Comparison of ENCODE assay signal across 1 cellular context in the genomic region with DNA sequence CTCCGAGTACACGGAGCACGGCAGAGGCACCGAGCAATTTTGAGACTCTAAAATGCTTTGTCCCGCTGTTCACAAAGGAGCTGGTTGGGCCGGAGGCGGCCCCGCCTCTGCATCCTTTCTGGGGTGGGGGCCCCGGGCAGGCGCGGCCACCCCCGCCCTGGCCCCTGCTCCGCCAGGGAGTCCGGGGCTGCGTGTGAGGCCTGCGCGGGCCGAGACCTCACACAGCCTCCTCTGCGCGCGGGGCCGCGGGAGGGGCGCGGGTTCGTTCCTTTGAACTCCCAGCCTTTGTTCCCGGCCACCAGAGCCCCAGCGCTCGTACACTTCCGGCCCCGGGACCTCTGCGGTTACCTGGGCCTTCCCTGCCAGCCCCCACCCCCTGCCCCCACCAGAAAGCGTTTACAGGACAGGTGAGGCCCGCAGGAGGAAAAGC.
TF ChIP-seq lines count a peak whose summit lies in the region.

No MANE protein-coding gene starts in this region.

TF ChIP-seq in HepG2, 621 proteins besides CTCF, POLR2A, EP300 and RAD21 (continued from another document and continues in another):
- TF ChIP-seq, protein P1, sequence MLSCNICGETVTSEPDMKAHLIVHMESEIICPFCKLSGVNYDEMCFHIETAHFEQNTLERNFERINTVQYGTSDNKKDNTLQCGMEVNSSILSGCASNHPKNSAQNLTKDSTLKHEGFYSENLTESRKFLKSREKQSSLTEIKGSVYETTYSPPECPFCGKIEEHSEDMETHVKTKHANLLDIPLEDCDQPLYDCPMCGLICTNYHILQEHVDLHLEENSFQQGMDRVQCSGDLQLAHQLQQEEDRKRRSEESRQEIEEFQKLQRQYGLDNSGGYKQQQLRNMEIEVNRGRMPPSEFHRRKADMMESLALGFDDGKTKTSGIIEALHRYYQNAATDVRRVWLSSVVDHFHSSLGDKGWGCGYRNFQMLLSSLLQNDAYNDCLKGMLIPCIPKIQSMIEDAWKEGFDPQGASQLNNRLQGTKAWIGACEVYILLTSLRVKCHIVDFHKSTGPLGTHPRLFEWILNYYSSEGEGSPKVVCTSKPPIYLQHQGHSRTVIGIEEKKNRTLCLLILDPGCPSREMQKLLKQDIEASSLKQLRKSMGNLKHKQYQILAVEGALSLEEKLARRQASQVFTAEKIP (CRISPR knock-in tag; IDR thresholded peaks at IDR 0.05; ENCODE audit: borderline replicate concordance), result no peak
- TF ChIP-seq ZNF674 (CRISPR knock-in tag; IDR thresholded peaks at IDR 0.05; ENCODE audit: low read depth) (no peak), ZFX (CRISPR knock-in tag; IDR thresholded peaks at IDR 0.05; ENCODE audit: low read depth) (peak; percentile 87), SRSF9 (IDR thresholded peaks at IDR 0.05; ENCODE audit: borderline replicate concordance, insufficient read depth, low read depth, low read length, poor library complexity, severe bottlenecking) (no peak), ZNF644 (CRISPR knock-in tag; IDR thresholded peaks at IDR 0.05; ENCODE audit: low read depth) (no peak), SUZ12 (IDR thresholded peaks at IDR 0.05; ENCODE audit: low read depth, low read length) (no peak), ZNF746 (CRISPR knock-in tag; IDR thresholded peaks at IDR 0.05) (peak; percentile 84), CHCHD3 (CRISPR knock-in tag; IDR thresholded peaks at IDR 0.05) (no peak), ZKSCAN5 (CRISPR knock-in tag; IDR thresholded peaks at IDR 0.05) (no peak), CBX5 (CRISPR knock-in tag; IDR thresholded peaks at IDR 0.05; ENCODE audit: borderline replicate concordance) (no peak), ARID2 (CRISPR knock-in tag; IDR thresholded peaks at IDR 0.05; ENCODE audit: borderline replicate concordance) (no peak), ZNF501 (CRISPR knock-in tag; IDR thresholded peaks at IDR 0.05) (no peak), ZNF33B (CRISPR knock-in tag; IDR thresholded peaks at IDR 0.05) (no peak), ZNF672 (CRISPR knock-in tag; IDR thresholded peaks at IDR 0.05) (no peak), NCOA1 (CRISPR knock-in tag; IDR thresholded peaks at IDR 0.05) (no peak), SALL2 (CRISPR knock-in tag; IDR thresholded peaks at IDR 0.05) (0 out of 2 replicates have a peak, but pooled peaks have one; percentile 51), PCBP2 (optimal IDR thresholded peaks at IDR 0.05; ENCODE audit: low read depth, low read length, poor library complexity, severe bottlenecking) (no peak), ZNF253 (CRISPR knock-in tag; IDR thresholded peaks at IDR 0.05; ENCODE audit: borderline replicate concordance) (no peak), ZNF143 (CRISPR knock-in tag; IDR thresholded peaks at IDR 0.05) (no peak), NFKB2 (CRISPR knock-in tag; IDR thresholded peaks at IDR 0.05; ENCODE audit: borderline replicate concordance) (no peak; the same call in 1 of the 2 replicates), ZBTB20 (CRISPR knock-in tag; IDR thresholded peaks at IDR 0.05; ENCODE audit: borderline replicate concordance, low read depth) (no peak), WIZ (CRISPR knock-in tag; IDR thresholded peaks at IDR 0.05) (no peak), NFATC3 (CRISPR knock-in tag; IDR thresholded peaks at IDR 0.05) (no peak), ZNF724P (CRISPR knock-in tag; IDR thresholded peaks at IDR 0.05; ENCODE audit: borderline replicate concordance) (no peak), KDM6A (CRISPR knock-in tag; IDR thresholded peaks at IDR 0.05; ENCODE audit: low read depth) (peak; percentile 67; the same call in 1 of the 2 replicates), ZFP41 (CRISPR knock-in tag; IDR thresholded peaks at IDR 0.05; ENCODE audit: borderline replicate concordance) (no peak), PHF21A (CRISPR knock-in tag; IDR thresholded peaks at IDR 0.05) (peak; percentile 89), KLF13 (CRISPR knock-in tag; IDR thresholded peaks at IDR 0.05) (no peak), MEF2D (CRISPR knock-in tag; IDR thresholded peaks at IDR 0.05) (0 out of 2 replicates have a peak, but pooled peaks have one; percentile 41), ZNF296 (CRISPR knock-in tag; conservative IDR thresholded peaks at IDR 0.05) (no peak), NKX3-1 (CRISPR knock-in tag; IDR thresholded peaks at IDR 0.05) (no peak), ARNTL (CRISPR knock-in tag; IDR thresholded peaks at IDR 0.05) (no peak)
- TF ChIP-seq, protein P2, sequence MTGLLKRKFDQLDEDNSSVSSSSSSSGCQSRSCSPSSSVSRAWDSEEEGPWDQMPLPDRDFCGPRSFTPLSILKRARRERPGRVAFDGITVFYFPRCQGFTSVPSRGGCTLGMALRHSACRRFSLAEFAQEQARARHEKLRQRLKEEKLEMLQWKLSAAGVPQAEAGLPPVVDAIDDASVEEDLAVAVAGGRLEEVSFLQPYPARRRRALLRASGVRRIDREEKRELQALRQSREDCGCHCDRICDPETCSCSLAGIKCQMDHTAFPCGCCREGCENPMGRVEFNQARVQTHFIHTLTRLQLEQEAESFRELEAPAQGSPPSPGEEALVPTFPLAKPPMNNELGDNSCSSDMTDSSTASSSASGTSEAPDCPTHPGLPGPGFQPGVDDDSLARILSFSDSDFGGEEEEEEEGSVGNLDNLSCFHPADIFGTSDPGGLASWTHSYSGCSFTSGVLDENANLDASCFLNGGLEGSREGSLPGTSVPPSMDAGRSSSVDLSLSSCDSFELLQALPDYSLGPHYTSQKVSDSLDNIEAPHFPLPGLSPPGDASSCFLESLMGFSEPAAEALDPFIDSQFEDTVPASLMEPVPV (CRISPR knock-in tag; IDR thresholded peaks at IDR 0.05), result no peak; the same call in 1 of the 2 replicates
- TF ChIP-seq, protein P3, sequence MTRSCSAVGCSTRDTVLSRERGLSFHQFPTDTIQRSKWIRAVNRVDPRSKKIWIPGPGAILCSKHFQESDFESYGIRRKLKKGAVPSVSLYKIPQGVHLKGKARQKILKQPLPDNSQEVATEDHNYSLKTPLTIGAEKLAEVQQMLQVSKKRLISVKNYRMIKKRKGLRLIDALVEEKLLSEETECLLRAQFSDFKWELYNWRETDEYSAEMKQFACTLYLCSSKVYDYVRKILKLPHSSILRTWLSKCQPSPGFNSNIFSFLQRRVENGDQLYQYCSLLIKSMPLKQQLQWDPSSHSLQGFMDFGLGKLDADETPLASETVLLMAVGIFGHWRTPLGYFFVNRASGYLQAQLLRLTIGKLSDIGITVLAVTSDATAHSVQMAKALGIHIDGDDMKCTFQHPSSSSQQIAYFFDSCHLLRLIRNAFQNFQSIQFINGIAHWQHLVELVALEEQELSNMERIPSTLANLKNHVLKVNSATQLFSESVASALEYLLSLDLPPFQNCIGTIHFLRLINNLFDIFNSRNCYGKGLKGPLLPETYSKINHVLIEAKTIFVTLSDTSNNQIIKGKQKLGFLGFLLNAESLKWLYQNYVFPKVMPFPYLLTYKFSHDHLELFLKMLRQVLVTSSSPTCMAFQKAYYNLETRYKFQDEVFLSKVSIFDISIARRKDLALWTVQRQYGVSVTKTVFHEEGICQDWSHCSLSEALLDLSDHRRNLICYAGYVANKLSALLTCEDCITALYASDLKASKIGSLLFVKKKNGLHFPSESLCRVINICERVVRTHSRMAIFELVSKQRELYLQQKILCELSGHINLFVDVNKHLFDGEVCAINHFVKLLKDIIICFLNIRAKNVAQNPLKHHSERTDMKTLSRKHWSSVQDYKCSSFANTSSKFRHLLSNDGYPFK (CRISPR knock-in tag; IDR thresholded peaks at IDR 0.05; ENCODE audit: borderline replicate concordance), result no peak
- TF ChIP-seq, protein P4, sequence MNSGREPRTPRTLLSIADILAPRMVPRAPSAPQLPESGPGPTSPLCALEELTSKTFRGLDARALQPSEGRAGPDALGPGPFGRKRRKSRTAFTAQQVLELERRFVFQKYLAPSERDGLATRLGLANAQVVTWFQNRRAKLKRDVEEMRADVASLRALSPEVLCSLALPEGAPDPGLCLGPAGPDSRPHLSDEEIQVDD (CRISPR knock-in tag; IDR thresholded peaks at IDR 0.05; ENCODE audit: borderline replicate concordance), result no peak
- TF ChIP-seq, protein P5, sequence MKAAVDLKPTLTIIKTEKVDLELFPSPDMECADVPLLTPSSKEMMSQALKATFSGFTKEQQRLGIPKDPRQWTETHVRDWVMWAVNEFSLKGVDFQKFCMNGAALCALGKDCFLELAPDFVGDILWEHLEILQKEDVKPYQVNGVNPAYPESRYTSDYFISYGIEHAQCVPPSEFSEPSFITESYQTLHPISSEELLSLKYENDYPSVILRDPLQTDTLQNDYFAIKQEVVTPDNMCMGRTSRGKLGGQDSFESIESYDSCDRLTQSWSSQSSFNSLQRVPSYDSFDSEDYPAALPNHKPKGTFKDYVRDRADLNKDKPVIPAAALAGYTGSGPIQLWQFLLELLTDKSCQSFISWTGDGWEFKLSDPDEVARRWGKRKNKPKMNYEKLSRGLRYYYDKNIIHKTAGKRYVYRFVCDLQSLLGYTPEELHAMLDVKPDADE (CRISPR knock-in tag; IDR thresholded peaks at IDR 0.05), result no peak
- TF ChIP-seq, protein P6, sequence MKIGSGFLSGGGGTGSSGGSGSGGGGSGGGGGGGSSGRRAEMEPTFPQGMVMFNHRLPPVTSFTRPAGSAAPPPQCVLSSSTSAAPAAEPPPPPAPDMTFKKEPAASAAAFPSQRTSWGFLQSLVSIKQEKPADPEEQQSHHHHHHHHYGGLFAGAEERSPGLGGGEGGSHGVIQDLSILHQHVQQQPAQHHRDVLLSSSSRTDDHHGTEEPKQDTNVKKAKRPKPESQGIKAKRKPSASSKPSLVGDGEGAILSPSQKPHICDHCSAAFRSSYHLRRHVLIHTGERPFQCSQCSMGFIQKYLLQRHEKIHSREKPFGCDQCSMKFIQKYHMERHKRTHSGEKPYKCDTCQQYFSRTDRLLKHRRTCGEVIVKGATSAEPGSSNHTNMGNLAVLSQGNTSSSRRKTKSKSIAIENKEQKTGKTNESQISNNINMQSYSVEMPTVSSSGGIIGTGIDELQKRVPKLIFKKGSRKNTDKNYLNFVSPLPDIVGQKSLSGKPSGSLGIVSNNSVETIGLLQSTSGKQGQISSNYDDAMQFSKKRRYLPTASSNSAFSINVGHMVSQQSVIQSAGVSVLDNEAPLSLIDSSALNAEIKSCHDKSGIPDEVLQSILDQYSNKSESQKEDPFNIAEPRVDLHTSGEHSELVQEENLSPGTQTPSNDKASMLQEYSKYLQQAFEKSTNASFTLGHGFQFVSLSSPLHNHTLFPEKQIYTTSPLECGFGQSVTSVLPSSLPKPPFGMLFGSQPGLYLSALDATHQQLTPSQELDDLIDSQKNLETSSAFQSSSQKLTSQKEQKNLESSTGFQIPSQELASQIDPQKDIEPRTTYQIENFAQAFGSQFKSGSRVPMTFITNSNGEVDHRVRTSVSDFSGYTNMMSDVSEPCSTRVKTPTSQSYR (CRISPR knock-in tag; IDR thresholded peaks at IDR 0.05; ENCODE audit: borderline replicate concordance), result peak; percentile 58; the same call in 1 of the 2 replicates
- TF ChIP-seq, protein P7, sequence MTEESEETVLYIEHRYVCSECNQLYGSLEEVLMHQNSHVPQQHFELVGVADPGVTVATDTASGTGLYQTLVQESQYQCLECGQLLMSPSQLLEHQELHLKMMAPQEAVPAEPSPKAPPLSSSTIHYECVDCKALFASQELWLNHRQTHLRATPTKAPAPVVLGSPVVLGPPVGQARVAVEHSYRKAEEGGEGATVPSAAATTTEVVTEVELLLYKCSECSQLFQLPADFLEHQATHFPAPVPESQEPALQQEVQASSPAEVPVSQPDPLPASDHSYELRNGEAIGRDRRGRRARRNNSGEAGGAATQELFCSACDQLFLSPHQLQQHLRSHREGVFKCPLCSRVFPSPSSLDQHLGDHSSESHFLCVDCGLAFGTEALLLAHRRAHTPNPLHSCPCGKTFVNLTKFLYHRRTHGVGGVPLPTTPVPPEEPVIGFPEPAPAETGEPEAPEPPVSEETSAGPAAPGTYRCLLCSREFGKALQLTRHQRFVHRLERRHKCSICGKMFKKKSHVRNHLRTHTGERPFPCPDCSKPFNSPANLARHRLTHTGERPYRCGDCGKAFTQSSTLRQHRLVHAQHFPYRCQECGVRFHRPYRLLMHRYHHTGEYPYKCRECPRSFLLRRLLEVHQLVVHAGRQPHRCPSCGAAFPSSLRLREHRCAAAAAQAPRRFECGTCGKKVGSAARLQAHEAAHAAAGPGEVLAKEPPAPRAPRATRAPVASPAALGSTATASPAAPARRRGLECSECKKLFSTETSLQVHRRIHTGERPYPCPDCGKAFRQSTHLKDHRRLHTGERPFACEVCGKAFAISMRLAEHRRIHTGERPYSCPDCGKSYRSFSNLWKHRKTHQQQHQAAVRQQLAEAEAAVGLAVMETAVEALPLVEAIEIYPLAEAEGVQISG (CRISPR knock-in tag; IDR thresholded peaks at IDR 0.05), result peak; percentile 50; the same call in 1 of the 2 replicates
- TF ChIP-seq, protein P8, sequence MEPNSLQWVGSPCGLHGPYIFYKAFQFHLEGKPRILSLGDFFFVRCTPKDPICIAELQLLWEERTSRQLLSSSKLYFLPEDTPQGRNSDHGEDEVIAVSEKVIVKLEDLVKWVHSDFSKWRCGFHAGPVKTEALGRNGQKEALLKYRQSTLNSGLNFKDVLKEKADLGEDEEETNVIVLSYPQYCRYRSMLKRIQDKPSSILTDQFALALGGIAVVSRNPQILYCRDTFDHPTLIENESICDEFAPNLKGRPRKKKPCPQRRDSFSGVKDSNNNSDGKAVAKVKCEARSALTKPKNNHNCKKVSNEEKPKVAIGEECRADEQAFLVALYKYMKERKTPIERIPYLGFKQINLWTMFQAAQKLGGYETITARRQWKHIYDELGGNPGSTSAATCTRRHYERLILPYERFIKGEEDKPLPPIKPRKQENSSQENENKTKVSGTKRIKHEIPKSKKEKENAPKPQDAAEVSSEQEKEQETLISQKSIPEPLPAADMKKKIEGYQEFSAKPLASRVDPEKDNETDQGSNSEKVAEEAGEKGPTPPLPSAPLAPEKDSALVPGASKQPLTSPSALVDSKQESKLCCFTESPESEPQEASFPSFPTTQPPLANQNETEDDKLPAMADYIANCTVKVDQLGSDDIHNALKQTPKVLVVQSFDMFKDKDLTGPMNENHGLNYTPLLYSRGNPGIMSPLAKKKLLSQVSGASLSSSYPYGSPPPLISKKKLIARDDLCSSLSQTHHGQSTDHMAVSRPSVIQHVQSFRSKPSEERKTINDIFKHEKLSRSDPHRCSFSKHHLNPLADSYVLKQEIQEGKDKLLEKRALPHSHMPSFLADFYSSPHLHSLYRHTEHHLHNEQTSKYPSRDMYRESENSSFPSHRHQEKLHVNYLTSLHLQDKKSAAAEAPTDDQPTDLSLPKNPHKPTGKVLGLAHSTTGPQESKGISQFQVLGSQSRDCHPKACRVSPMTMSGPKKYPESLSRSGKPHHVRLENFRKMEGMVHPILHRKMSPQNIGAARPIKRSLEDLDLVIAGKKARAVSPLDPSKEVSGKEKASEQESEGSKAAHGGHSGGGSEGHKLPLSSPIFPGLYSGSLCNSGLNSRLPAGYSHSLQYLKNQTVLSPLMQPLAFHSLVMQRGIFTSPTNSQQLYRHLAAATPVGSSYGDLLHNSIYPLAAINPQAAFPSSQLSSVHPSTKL (CRISPR knock-in tag; IDR thresholded peaks at IDR 0.05), result peak; percentile 80
- TF ChIP-seq, protein P9, sequence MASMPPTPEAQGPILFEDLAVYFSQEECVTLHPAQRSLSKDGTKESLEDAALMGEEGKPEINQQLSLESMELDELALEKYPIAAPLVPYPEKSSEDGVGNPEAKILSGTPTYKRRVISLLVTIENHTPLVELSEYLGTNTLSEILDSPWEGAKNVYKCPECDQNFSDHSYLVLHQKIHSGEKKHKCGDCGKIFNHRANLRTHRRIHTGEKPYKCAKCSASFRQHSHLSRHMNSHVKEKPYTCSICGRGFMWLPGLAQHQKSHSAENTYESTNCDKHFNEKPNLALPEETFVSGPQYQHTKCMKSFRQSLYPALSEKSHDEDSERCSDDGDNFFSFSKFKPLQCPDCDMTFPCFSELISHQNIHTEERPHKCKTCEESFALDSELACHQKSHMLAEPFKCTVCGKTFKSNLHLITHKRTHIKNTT (CRISPR knock-in tag; IDR thresholded peaks at IDR 0.05), result no peak
- TF ChIP-seq, protein P10, sequence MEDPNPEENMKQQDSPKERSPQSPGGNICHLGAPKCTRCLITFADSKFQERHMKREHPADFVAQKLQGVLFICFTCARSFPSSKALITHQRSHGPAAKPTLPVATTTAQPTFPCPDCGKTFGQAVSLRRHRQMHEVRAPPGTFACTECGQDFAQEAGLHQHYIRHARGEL (CRISPR knock-in tag; IDR thresholded peaks at IDR 0.05), result no peak
